Comparison of ENCODE assay signal across 16 cellular contexts in genomic region chr12:124557518-124558223, GRCh38. TPM values are rescaled to one million over a fixed set of nuclear protein-coding genes. Genes with fewer than 3 reads are reported as not detected.
DNase-seq lines count a peak whose midpoint lies in the region; ATAC-seq, FAIRE-seq and TF ChIP-seq lines count a peak whose summit lies in the region.
"Had no signal": no experiment of that assay in that cellular context is flagged by ENCODE, and none has a peak within 500 bp of the region (broad histone marks: within the 10 kb centered on the region; RNA-seq: fewer than 3 reads in every experiment).

No MANE protein-coding gene starts in this region.

- peaks cover 100% of the 10 kb centered on the region for H3K79me2 ChIP-seq in GM23338 (replicated peaks; ENCODE audit: insufficient read depth)

- H3K27ac ChIP-seq in GM23338 (ENCODE audit: low read depth), result peak overlapping the region; percentile 66; the same call in 1 of the 2 replicates
- H3K27ac ChIP-seq in esophagus squamous epithelium, result peak overlapping the region in 3 of 4 donors; percentile 11 to 36 (median 26)
- peak overlapping the region; percentile 29 to 55 for H3K27ac ChIP-seq in prostate gland
- H3K27ac ChIP-seq: HL-60 had no signal

- intact Hi-C loops in esophagus squamous epithelium (cut with DNase I), result no loop called here
- intact Hi-C loops in prostate gland (cut with DNase I), result no loop called here

- no peaks in the 10 kb centered on the region for H3K9me2 ChIP-seq in GM23338 (ENCODE audit: insufficient read depth)

- H3K36me3 ChIP-seq in GM23338 (ENCODE audit: insufficient read depth) (no peaks in the 10 kb centered on the region), esophagus squamous epithelium (peaks cover 0 to 10% (median 0%) of the 10 kb centered on the region in 3 donors), prostate gland (no peaks in the 10 kb centered on the region)

- H3K36me3 Mint-ChIP-seq in GM23338 (ENCODE audit: low read depth), result peaks cover 14% of the 10 kb centered on the region
- H3K36me3 Mint-ChIP-seq: activated naive CD8-positive, alpha-beta T cell treated with anti-CD3 and anti-CD28 coated beads, Interleukin-2, amount 10 ng/mL, durations not matched to agents 7 days and 5 days had no signal

- H3K4me3 ChIP-seq in GM23338, result no peak overlapping the region
- H3K4me3 ChIP-seq in esophagus squamous epithelium, result no peak overlapping the region
- H3K4me3 ChIP-seq in prostate gland, result no peak overlapping the region
- H3K4me3 ChIP-seq: lung had no signal

- TF ChIP-seq POLR2A in esophagus squamous epithelium (IDR thresholded peaks at IDR 0.05) (no peak), prostate gland (IDR thresholded peaks at IDR 0.05) (no peak), H54 (IDR thresholded peaks at IDR 0.05; ENCODE audit: low read depth, low read length) (no peak)

- DNase-seq in GM23338 (ENCODE audit: low spot score), result peak; percentile 68
- peak; percentile 77 for DNase-seq in NCI-H510A (lab: John Stamatoyannopoulos, UW)
- DNase-seq in esophagus squamous epithelium (lab: John Stamatoyannopoulos, UW), result no peak
- no peak for DNase-seq in prostate gland (ENCODE audit: low spot score)
- DNase-seq in H54 (ENCODE audit: insufficient read length, low spot score), result no peak
- no peak for DNase-seq in DMS53 (lab: John Stamatoyannopoulos, UW)
- DNase-seq: activated naive CD8-positive, alpha-beta T cell treated with anti-CD3 and anti-CD28 coated beads, Interleukin-2, amount 10 ng/mL, durations not matched to agents 7 days and 5 days; AML-193; MV-4-11; T-helper 9 cell had no signal

- WGBS in esophagus squamous epithelium, 2 donors, result 69 to 80% methylated on average over 5 to 7 of the region's 15 CpGs
- WGBS in prostate gland, result 55% methylated on average over 11 of the region's 15 CpGs

- peak; percentile 65 for ATAC-seq in GM23338
- no peak for ATAC-seq in esophagus mucosa
- no peak for ATAC-seq in GM19023 (IDR thresholded peaks at IDR 0.05; ENCODE audit: unreplicated experiment)

- 0 out of 2 replicates have a peak overlapping the region, but pooled peaks have one; percentile 43 for H3K4me2 ChIP-seq in GM23338

- H3K27me3 ChIP-seq in GM23338 (ENCODE audit: insufficient read depth), result no peaks in the 10 kb centered on the region
- no peaks in the 10 kb centered on the region for H3K27me3 ChIP-seq in esophagus squamous epithelium
- no peaks in the 10 kb centered on the region for H3K27me3 ChIP-seq in prostate gland (replicated peaks; ENCODE audit: insufficient read depth)

- peak overlapping the region; percentile 18; the same call in 1 of the 2 replicates for H3K27ac Mint-ChIP-seq in GM23338
- H3K27ac Mint-ChIP-seq: activated naive CD8-positive, alpha-beta T cell treated with anti-CD3 and anti-CD28 coated beads, Interleukin-2, amount 10 ng/mL, durations not matched to agents 7 days and 5 days had no signal

- H3K4me1 ChIP-seq in GM23338 (ENCODE audit: insufficient read depth), result peaks cover 41% of the 10 kb centered on the region
- H3K4me1 ChIP-seq in esophagus squamous epithelium, result peaks cover 6 to 95% (median 39%) of the 10 kb centered on the region in 3 donors
- H3K4me1 ChIP-seq in prostate gland (replicated peaks), result peaks cover 19% of the 10 kb centered on the region

- no peak overlapping the region for H2AFZ ChIP-seq in GM23338

- peaks cover 78% of the 10 kb centered on the region for H4K20me1 ChIP-seq in GM23338 (replicated peaks; ENCODE audit: insufficient read depth)

- peaks cover 12% of the 10 kb centered on the region for H3K27me3 Mint-ChIP-seq in GM23338 (ENCODE audit: insufficient read depth, low read depth, poor library complexity)
- H3K27me3 Mint-ChIP-seq: activated naive CD8-positive, alpha-beta T cell treated with anti-CD3 and anti-CD28 coated beads, Interleukin-2, amount 10 ng/mL, durations not matched to agents 7 days and 5 days had no signal

- H3K9me3 ChIP-seq in esophagus squamous epithelium (no peaks in the 10 kb centered on the region), prostate gland (no peaks in the 10 kb centered on the region)

- TF ChIP-seq CTCF in GM23338 (conservative IDR thresholded peaks at IDR 0.05; ENCODE audit: low read depth in 2 of 2), result peak; percentile 26 to 50
- TF ChIP-seq CTCF in esophagus squamous epithelium (IDR thresholded peaks at IDR 0.05), result no peak
- TF ChIP-seq CTCF in prostate gland (IDR thresholded peaks at IDR 0.05), result no peak

- no peak for FAIRE-seq in H54 (lab: Jason Lieb, UNC)
- FAIRE-seq: G401.6, urothelium cell line had no signal

- peaks cover 64% of the 10 kb centered on the region for H3K4me1 Mint-ChIP-seq in GM23338

- no peaks in the 10 kb centered on the region for H3K9me3 Mint-ChIP-seq in GM23338
- H3K9me3 Mint-ChIP-seq: activated naive CD8-positive, alpha-beta T cell treated with anti-CD3 and anti-CD28 coated beads, Interleukin-2, amount 10 ng/mL, durations not matched to agents 7 days and 5 days had no signal

- H3F3A ChIP-seq in GM23338 (replicated peaks; ENCODE audit: low read depth), result peaks cover 12% of the 10 kb centered on the region

- H3K4me3 Mint-ChIP-seq in GM23338, result no peak overlapping the region
- H3K4me3 Mint-ChIP-seq: activated naive CD8-positive, alpha-beta T cell treated with anti-CD3 and anti-CD28 coated beads, Interleukin-2, amount 10 ng/mL, durations not matched to agents 7 days and 5 days had no signal

TF ChIP-seq in GM23338, 12 proteins besides CTCF, POLR2A, EP300 and RAD21 (continues in another document):
- no peak for TF ChIP-seq EZH2 (IDR thresholded peaks at IDR 0.05; ENCODE audit: low read depth, unreplicated experiment)
- TF ChIP-seq ZNF114 (CRISPR knock-in tag; IDR thresholded peaks at IDR 0.05), result no peak
- TF ChIP-seq, protein P1, sequence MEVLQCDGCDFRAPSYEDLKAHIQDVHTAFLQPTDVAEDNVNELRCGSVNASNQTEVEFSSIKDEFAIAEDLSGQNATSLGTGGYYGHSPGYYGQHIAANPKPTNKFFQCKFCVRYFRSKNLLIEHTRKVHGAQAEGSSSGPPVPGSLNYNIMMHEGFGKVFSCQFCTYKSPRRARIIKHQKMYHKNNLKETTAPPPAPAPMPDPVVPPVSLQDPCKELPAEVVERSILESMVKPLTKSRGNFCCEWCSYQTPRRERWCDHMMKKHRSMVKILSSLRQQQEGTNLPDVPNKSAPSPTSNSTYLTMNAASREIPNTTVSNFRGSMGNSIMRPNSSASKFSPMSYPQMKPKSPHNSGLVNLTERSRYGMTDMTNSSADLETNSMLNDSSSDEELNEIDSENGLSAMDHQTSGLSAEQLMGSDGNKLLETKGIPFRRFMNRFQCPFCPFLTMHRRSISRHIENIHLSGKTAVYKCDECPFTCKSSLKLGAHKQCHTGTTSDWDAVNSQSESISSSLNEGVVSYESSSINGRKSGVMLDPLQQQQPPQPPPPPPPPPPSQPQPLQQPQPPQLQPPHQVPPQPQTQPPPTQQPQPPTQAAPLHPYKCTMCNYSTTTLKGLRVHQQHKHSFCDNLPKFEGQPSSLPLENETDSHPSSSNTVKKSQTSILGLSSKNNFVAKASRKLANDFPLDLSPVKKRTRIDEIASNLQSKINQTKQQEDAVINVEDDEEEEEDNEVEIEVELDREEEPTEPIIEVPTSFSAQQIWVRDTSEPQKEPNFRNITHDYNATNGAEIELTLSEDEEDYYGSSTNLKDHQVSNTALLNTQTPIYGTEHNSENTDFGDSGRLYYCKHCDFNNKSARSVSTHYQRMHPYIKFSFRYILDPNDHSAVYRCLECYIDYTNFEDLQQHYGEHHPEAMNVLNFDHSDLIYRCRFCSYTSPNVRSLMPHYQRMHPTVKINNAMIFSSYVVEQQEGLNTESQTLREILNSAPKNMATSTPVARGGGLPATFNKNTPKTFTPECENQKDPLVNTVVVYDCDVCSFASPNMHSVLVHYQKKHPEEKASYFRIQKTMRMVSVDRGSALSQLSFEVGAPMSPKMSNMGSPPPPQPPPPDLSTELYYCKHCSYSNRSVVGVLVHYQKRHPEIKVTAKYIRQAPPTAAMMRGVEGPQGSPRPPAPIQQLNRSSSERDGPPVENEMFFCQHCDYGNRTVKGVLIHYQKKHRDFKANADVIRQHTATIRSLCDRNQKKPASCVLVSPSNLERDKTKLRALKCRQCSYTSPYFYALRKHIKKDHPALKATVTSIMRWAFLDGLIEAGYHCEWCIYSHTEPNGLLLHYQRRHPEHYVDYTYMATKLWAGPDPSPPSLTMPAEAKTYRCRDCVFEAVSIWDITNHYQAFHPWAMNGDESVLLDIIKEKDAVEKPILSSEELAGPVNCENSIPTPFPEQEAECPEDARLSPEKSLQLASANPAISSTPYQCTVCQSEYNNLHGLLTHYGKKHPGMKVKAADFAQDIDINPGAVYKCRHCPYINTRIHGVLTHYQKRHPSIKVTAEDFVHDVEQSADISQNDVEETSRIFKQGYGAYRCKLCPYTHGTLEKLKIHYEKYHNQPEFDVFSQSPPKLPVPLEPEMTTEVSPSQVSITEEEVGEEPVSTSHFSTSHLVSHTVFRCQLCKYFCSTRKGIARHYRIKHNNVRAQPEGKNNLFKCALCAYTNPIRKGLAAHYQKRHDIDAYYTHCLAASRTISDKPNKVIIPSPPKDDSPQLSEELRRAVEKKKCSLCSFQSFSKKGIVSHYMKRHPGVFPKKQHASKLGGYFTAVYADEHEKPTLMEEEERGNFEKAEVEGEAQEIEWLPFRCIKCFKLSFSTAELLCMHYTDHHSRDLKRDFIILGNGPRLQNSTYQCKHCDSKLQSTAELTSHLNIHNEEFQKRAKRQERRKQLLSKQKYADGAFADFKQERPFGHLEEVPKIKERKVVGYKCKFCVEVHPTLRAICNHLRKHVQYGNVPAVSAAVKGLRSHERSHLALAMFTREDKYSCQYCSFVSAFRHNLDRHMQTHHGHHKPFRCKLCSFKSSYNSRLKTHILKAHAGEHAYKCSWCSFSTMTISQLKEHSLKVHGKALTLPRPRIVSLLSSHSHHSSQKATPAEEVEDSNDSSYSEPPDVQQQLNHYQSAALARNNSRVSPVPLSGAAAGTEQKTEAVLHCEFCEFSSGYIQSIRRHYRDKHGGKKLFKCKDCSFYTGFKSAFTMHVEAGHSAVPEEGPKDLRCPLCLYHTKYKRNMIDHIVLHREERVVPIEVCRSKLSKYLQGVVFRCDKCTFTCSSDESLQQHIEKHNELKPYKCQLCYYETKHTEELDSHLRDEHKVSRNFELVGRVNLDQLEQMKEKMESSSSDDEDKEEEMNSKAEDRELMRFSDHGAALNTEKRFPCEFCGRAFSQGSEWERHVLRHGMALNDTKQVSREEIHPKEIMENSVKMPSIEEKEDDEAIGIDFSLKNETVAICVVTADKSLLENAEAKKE (CRISPR knock-in tag; IDR thresholded peaks at IDR 0.05), result no peak
- TF ChIP-seq CREB1 (CRISPR knock-in tag; IDR thresholded peaks at IDR 0.05; ENCODE audit: low read depth), result no peak
- no peak for TF ChIP-seq POLR2AphosphoS5 (IDR thresholded peaks at IDR 0.05; ENCODE audit: low read depth)
- no peak for TF ChIP-seq JUNB (IDR thresholded peaks at IDR 0.05; ENCODE audit: unreplicated experiment)
- no peak for TF ChIP-seq NANOG (IDR thresholded peaks at IDR 0.05; ENCODE audit: borderline replicate concordance)
- TF ChIP-seq STAT1 (IDR thresholded peaks at IDR 0.05; ENCODE audit: unreplicated experiment), result no peak
- TF ChIP-seq ZNF331 (CRISPR knock-in tag; IDR thresholded peaks at IDR 0.05; ENCODE audit: low read depth), result no peak

RNA-seq across cellular contexts. Expression of gene NCOR2, which starts 9.7 kb away (rescaled TPM):
- 180 and 190 TPM in 2 replicates for total RNA-seq in GM23338 (2014; rRNA removed; shearing (Covaris generic))
- 69.6 and 76.5 TPM in 2 replicates for polyA plus RNA-seq in GM23338 (2016; fragmentation: Nextera tagmentation; extraction: Ambion mirVana)
- total RNA-seq in esophagus squamous epithelium (10 to 100 TPM; 17.7 to 84.1 (median 45.6) TPM), prostate gland (100 to 1,000 TPM; 184 to 306 TPM), esophagus mucosa (60.3 TPM)

Comparison
In these comparisons a context has a peak if more than half of its experiments do, and no peak if none do; other contexts are left out.
1. DNase-seq: peak in GM23338 (single experiment) and NCI-H510A (single experiment); none in esophagus squamous epithelium (single experiment), prostate gland (single experiment), H54 (single experiment) and DMS53 (single experiment).
2. CTCF ChIP-seq: peak in GM23338 (2 of 2); none in esophagus squamous epithelium (0 of 6) and prostate gland (0 of 4).
3. Peak in every context shown above with its lines, with median percentiles within 50 percentile points of each other: H3K27ac ChIP-seq.